Comparison of ENCODE assay signal across 8 cellular contexts in genomic region chr3:146640955-146641867, GRCh38. TPM values are rescaled to one million over a fixed set of nuclear protein-coding genes. Genes with fewer than 3 reads are reported as not detected.
DNase-seq lines count a peak whose midpoint lies in the region; ATAC-seq, FAIRE-seq and TF ChIP-seq lines count a peak whose summit lies in the region.

No MANE protein-coding gene starts in this region.

- DNase-seq in activated CD4-positive, alpha-beta T cell treated with anti-CD3 and anti-CD28 coated beads, Interleukin-2, amount 10 ng/mL, durations not matched to agents 24 days and 14 days: peak; percentile 69
- DNase-seq in activated CD4-positive, alpha-beta T cell treated with anti-CD3 and anti-CD28 coated beads, Interleukin-2, amount 50 U/mL, for 4 hours: no peak
- peak; percentile 33 for DNase-seq in HS-27A (ENCODE audit: low read depth)
- DNase-seq in OCI-M1 (lab: John Stamatoyannopoulos, UW): peak; percentile 77
- no peak for DNase-seq in H1 (ENCODE audit: low read depth in 1 of 2, low spot score in 2 of 2)
- no peak for DNase-seq in osteoblast (ENCODE audit: insufficient read length, low spot score, missing footprints)

- H2BK15ac ChIP-seq in H1 (ENCODE audit: low read length): no peak overlapping the region

- H3K4me3 Mint-ChIP-seq in activated CD4-positive, alpha-beta T cell treated with anti-CD3 and anti-CD28 coated beads, Interleukin-2, amount 10 ng/mL, durations not matched to agents 24 days and 14 days: no peak overlapping the region
- no peak overlapping the region for H3K4me3 Mint-ChIP-seq in stimulated activated memory B cell treated with anti-CD40 and anti-IgM and Interleukin-4, amounts not matched to agents 10 μg/mL and 1 μg/mL and 100 μg/mL, for 72 hours

- H3K4me1 ChIP-seq in H1 (replicated peaks in 1 of 4; ENCODE audit: control insufficient read depth in 3 of 4, insufficient read depth in 4 of 4, low read length in 3 of 4): no peaks in the 10 kb centered on the region; a peak in 2 of 7 replicates
- H3K4me1 ChIP-seq in osteoblast (ENCODE audit: insufficient read depth, low read length): no peaks in the 10 kb centered on the region

- H3K27ac Mint-ChIP-seq in activated CD4-positive, alpha-beta T cell treated with anti-CD3 and anti-CD28 coated beads, Interleukin-2, amount 10 ng/mL, durations not matched to agents 24 days and 14 days: no peak overlapping the region
- no peak overlapping the region for H3K27ac Mint-ChIP-seq in stimulated activated memory B cell treated with anti-CD40 and anti-IgM and Interleukin-4, amounts not matched to agents 10 μg/mL and 1 μg/mL and 100 μg/mL, for 72 hours

- no peak overlapping the region for H4K91ac ChIP-seq in H1 (replicated peaks; ENCODE audit: insufficient read length, low read length)

- no peaks in the 10 kb centered on the region for H3K36me3 ChIP-seq in H1 (ENCODE audit: control insufficient read depth in 2 of 4, insufficient read depth in 4 of 4, low read length in 3 of 4)
- H3K36me3 ChIP-seq in osteoblast (ENCODE audit: insufficient read depth, low read length): no peaks in the 10 kb centered on the region

- H3K18ac ChIP-seq in H1 (ENCODE audit: extremely low read depth, low read length): no peak overlapping the region

- H4K8ac ChIP-seq in H1 (ENCODE audit: extremely low read depth, insufficient read depth, low read length): no peak overlapping the region

- no peak for TF ChIP-seq POLR2A in H1 (IDR thresholded peaks at IDR 0.05; ENCODE audit: control extremely low read depth in 1 of 2, low read depth in 2 of 2, low read length in 2 of 2)

- no peak overlapping the region for H3K9ac ChIP-seq in H1 (replicated peaks in 1 of 4; ENCODE audit: extremely low read depth in 1 of 4, low read depth in 3 of 4, low read length in 3 of 4)

- peak; percentile 88 to 93 for TF ChIP-seq RAD21 in H1 (IDR thresholded peaks at IDR 0.05 in 1 of 2, conservative IDR thresholded peaks at IDR 0.05 in 1 of 2; ENCODE audit: low read depth in 2 of 2, low read length in 2 of 2)

- H3K79me2 ChIP-seq in H1 (ENCODE audit: control insufficient read depth in 1 of 2, insufficient read depth in 2 of 2, low read length in 2 of 2) (no peaks in the 10 kb centered on the region), osteoblast (ENCODE audit: insufficient read depth, low read length) (no peaks in the 10 kb centered on the region)

- POLR2A ChIA-PET in H1 (lab: Charles Lee; ENCODE audit: partially characterized antibody): no interaction called here

- H3K9me3 ChIP-seq in H1 (ENCODE audit: insufficient read depth in 2 of 2, low read depth in 1 of 2, low read length in 1 of 2) (no peaks in the 10 kb centered on the region), osteoblast (ENCODE audit: low read depth, low read length) (no peaks in the 10 kb centered on the region)

- H3K36me3 Mint-ChIP-seq in activated CD4-positive, alpha-beta T cell treated with anti-CD3 and anti-CD28 coated beads, Interleukin-2, amount 10 ng/mL, durations not matched to agents 24 days and 14 days (ENCODE audit: low read depth): no peaks in the 10 kb centered on the region
- no peaks in the 10 kb centered on the region for H3K36me3 Mint-ChIP-seq in stimulated activated memory B cell treated with anti-CD40 and anti-IgM and Interleukin-4, amounts not matched to agents 10 μg/mL and 1 μg/mL and 100 μg/mL, for 72 hours

- no peaks in the 10 kb centered on the region for H3K79me1 ChIP-seq in H1 (ENCODE audit: low read depth, low read length)

- H3K9me3 Mint-ChIP-seq in activated CD4-positive, alpha-beta T cell treated with anti-CD3 and anti-CD28 coated beads, Interleukin-2, amount 10 ng/mL, durations not matched to agents 24 days and 14 days: no peaks in the 10 kb centered on the region
- no peaks in the 10 kb centered on the region for H3K9me3 Mint-ChIP-seq in stimulated activated memory B cell treated with anti-CD40 and anti-IgM and Interleukin-4, amounts not matched to agents 10 μg/mL and 1 μg/mL and 100 μg/mL, for 72 hours

- WGBS in H1 (ENCODE audit: extremely low coverage in 1 of 2, insufficient coverage in 1 of 2, insufficient read length in 1 of 2, insufficient replicate concordance in 2 of 2, low coverage in 1 of 2, low lambda C conversion rate in 2 of 2, missing lambda C conversion rate in 1 of 2), 2 experiments: 9% methylated on average over 3 of the region's 3 CpGs; no CpG with 5 or more reads in 1 of the 2 experiments

- no peaks in the 10 kb centered on the region for H3K4me1 Mint-ChIP-seq in activated CD4-positive, alpha-beta T cell treated with anti-CD3 and anti-CD28 coated beads, Interleukin-2, amount 10 ng/mL, durations not matched to agents 24 days and 14 days
- H3K4me1 Mint-ChIP-seq in stimulated activated memory B cell treated with anti-CD40 and anti-IgM and Interleukin-4, amounts not matched to agents 10 μg/mL and 1 μg/mL and 100 μg/mL, for 72 hours: no peaks in the 10 kb centered on the region

- ATAC-seq in GM21528 (IDR thresholded peaks at IDR 0.05; ENCODE audit: low FRiP score, unreplicated experiment): peak; percentile 78
- ATAC-seq in stimulated activated memory B cell treated with anti-CD40 and anti-IgM and Interleukin-4, amounts not matched to agents 10 μg/mL and 1 μg/mL and 100 μg/mL, for 72 hours: no peak

- H3K4me3 ChIP-seq in H1 (ENCODE audit: extremely low read depth in 1 of 4, insufficient read depth in 2 of 4, low read depth in 3 of 4, low read length in 4 of 4) (no peak overlapping the region), osteoblast (ENCODE audit: insufficient read depth, low read length) (no peak overlapping the region)

- no peak overlapping the region for H4K5ac ChIP-seq in H1 (ENCODE audit: insufficient read length, low read depth, low read length)

- H3K27me3 Mint-ChIP-seq in activated CD4-positive, alpha-beta T cell treated with anti-CD3 and anti-CD28 coated beads, Interleukin-2, amount 10 ng/mL, durations not matched to agents 24 days and 14 days: peaks cover 2% of the 10 kb centered on the region
- no peaks in the 10 kb centered on the region for H3K27me3 Mint-ChIP-seq in stimulated activated memory B cell treated with anti-CD40 and anti-IgM and Interleukin-4, amounts not matched to agents 10 μg/mL and 1 μg/mL and 100 μg/mL, for 72 hours

- H3K23ac ChIP-seq in H1 (ENCODE audit: insufficient read length): no peak overlapping the region

- no peaks in the 10 kb centered on the region for H3K23me2 ChIP-seq in H1 (ENCODE audit: low read depth, low read length)

- H2AK5ac ChIP-seq in H1 (ENCODE audit: low read depth, low read length): no peak overlapping the region

- H2AFZ ChIP-seq in H1 (ENCODE audit: low read length) (no peak overlapping the region), osteoblast (ENCODE audit: low read length) (no peak overlapping the region)

- H2BK120ac ChIP-seq in H1 (replicated peaks; ENCODE audit: low read depth, low read length): no peak overlapping the region

- no peak overlapping the region for H2BK12ac ChIP-seq in H1 (ENCODE audit: low read depth, low read length)

- H3K4me2 ChIP-seq in H1 (ENCODE audit: insufficient read depth in 1 of 2, low read depth in 2 of 2, low read length in 2 of 2): no peak overlapping the region
- no peak overlapping the region for H3K4me2 ChIP-seq in osteoblast (ENCODE audit: insufficient read depth, low read length)

- H2BK20ac ChIP-seq in H1 (ENCODE audit: low read length): no peak overlapping the region

- CTCF ChIA-PET in H1 (lab: Charles Lee; ENCODE audit: partially characterized antibody): interaction anchor here (0.6 to 4.4 kb wide), 27 partner anchors 9 to 1170 kb away, joined by 3 to 27 read pairs (median 4); partner anchors contain the start of gene PLSCR1

- no peak for TF ChIP-seq EP300 in H1 (IDR thresholded peaks at IDR 0.05; ENCODE audit: borderline replicate concordance in 1 of 2, low read depth in 2 of 2, low read length in 2 of 2)

- H3K27ac ChIP-seq in H1 (ENCODE audit: low read depth, low read length) (no peak overlapping the region), osteoblast (ENCODE audit: low read depth, low read length) (no peak overlapping the region)

- no peaks in the 10 kb centered on the region for H4K20me1 ChIP-seq in H1 (replicated peaks in 1 of 2; ENCODE audit: control insufficient read depth in 1 of 2, insufficient read depth in 2 of 2, low read length in 2 of 2)
- no peaks in the 10 kb centered on the region for H4K20me1 ChIP-seq in osteoblast (ENCODE audit: insufficient read depth, low read length)

- H3K14ac ChIP-seq in H1 (ENCODE audit: insufficient read length): no peak overlapping the region

- intact Hi-C loops in activated CD4-positive, alpha-beta T cell treated with anti-CD3 and anti-CD28 coated beads, Interleukin-2, amount 10 ng/mL, durations not matched to agents 24 days and 14 days (cut with micrococcal nuclease): loop anchor here (1.0 to 2.0 kb wide), 2 partner anchors 51 to 452 kb away; no protein-coding TSS in a partner anchor

- no peak overlapping the region for H3K56ac ChIP-seq in H1 (replicated peaks; ENCODE audit: insufficient read length, low read depth, low read length)

- TF ChIP-seq CTCF in H1 (IDR thresholded peaks at IDR 0.05; ENCODE audit: control extremely low read depth in 1 of 3, insufficient read depth in 1 of 3, low read depth in 1 of 3, low read length in 3 of 3): peak in 2 of 3 experiments; percentile 63 to 73; a peak in 2 of 4 replicates
- peak; percentile 48 for TF ChIP-seq CTCF in osteoblast (IDR thresholded peaks at IDR 0.05; ENCODE audit: extremely low read depth, low read depth, low read length)

- H2BK5ac ChIP-seq in H1 (ENCODE audit: low read depth, low read length): no peak overlapping the region

- H3K4ac ChIP-seq in H1 (replicated peaks; ENCODE audit: insufficient read length, low read depth, low read length): no peak overlapping the region

- no peaks in the 10 kb centered on the region for H3K27me3 ChIP-seq in H1 (replicated peaks in 1 of 4; ENCODE audit: control insufficient read depth in 3 of 4, extremely low read depth in 1 of 4, insufficient read depth in 3 of 4, low read length in 3 of 4)
- no peaks in the 10 kb centered on the region for H3K27me3 ChIP-seq in osteoblast (ENCODE audit: insufficient read depth, low read length)

- FAIRE-seq in H1 (lab: Jason Lieb, UNC): peak; percentile 60

TF ChIP-seq in H1, 55 proteins besides CTCF, POLR2A, EP300 and RAD21 (continues in another document):
- TF ChIP-seq CHD2 (IDR thresholded peaks at IDR 0.05; ENCODE audit: low read length) (no peak), EGR1 (IDR thresholded peaks at IDR 0.05; ENCODE audit: borderline replicate concordance, low read depth, low read length) (no peak)

RNA-seq across cellular contexts. Expression of gene PLSCR5, which starts 36.1 kb away (rescaled TPM):
- not detected in 2 replicates for total RNA-seq in activated CD4-positive, alpha-beta T cell treated with anti-CD3 and anti-CD28 coated beads, Interleukin-2, amount 10 ng/mL, durations not matched to agents 24 days and 14 days
- not detected in 2 replicates for total RNA-seq in H1 (2021; fragmentation: NEBNext Ultra II Directional; extraction: Animal tissue kit (Norgen Biotek cat#: 25700))
- not detected in 2 replicates for polyA plus RNA-seq in H1 (2011; rRNA removed)
- not detected for polyA plus RNA-seq in H1 (2011; cell fraction: cytosol; rRNA removed)
- not detected for polyA plus RNA-seq in H1 (2011; cell fraction: nucleus; rRNA removed)
- not detected in 4 replicates for polyA plus RNA-seq in H1 (2012, experiment 1 of 2)
- polyA plus RNA-seq in H1 (2012, experiment 2 of 2): not detected
- polyA plus RNA-seq in H1 (2013, experiment 1 of 2): not detected
- polyA plus RNA-seq in H1 (2013, experiment 2 of 2): not detected
- polyA minus RNA-seq in H1 (2011; rRNA and poly(A)+ RNA removed): not detected in 2 replicates
- not detected for polyA minus RNA-seq in H1 (2011; cell fraction: cytosol; rRNA and poly(A)+ RNA removed)
- not detected for polyA minus RNA-seq in H1 (2011; cell fraction: nucleus; rRNA and poly(A)+ RNA removed)
- not detected in 2 replicates for total RNA-seq in osteoblast

Comparison
In these comparisons a context has a peak if more than half of its experiments do, and no peak if none do; other contexts are left out.
1. DNase-seq: peak in activated CD4-positive, alpha-beta T cell treated with anti-CD3 and anti-CD28 coated beads, Interleukin-2, amount 10 ng/mL, durations not matched to agents 24 days and 14 days (single experiment), HS-27A (single experiment) and OCI-M1 (single experiment); none in activated CD4-positive, alpha-beta T cell treated with anti-CD3 and anti-CD28 coated beads, Interleukin-2, amount 50 U/mL, for 4 hours (0 of 2), H1 (0 of 2) and osteoblast (single experiment).